ENCODE assay signal across 9 cellular contexts in the genomic region with DNA sequence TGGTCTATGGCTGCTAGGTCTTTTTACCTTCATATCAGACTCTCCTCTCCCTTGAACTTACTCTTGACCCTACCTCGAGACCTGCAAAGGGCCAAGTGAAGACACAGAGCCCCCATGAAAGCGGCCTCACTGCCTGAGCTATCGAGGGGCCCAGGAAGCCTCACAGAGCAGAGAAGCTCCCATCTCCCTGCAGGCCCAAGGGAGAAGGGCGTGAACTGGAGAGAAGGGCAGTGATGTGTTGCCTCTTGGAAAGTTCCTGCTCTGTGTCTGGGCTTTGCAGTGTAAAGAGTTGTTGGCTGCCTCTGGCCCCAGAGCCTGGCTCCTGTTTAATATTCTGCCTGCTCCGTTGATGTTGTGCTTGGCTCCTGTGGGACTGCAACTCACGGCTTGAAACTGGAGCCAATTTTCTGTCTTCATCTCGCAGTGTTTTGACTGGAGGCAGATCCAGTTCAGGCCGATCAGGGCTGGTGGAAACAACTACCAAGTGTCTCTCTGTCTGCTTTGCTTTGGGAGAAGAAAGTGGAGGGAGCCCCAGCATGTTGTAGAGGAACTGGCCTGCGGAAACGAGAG. TPM values are rescaled to one million over a fixed set of nuclear protein-coding genes. Genes with fewer than 3 reads are reported as not detected.
DNase-seq lines count a peak whose midpoint lies in the region; ATAC-seq and TF ChIP-seq lines count a peak whose summit lies in the region.
"Had no signal": no experiment of that assay in that cellular context is flagged by ENCODE, and none has a peak within 500 bp of the region (broad histone marks: within the 10 kb centered on the region; RNA-seq: fewer than 3 reads in every experiment).

No MANE protein-coding gene starts in this region.

- in situ Hi-C loops in gastrocnemius medialis (cut with MboI; ENCODE audit: low sequenced_read_pairs in 4 of 4), result no loop called here

- H3K36me3 ChIP-seq in gastrocnemius medialis, result no peaks in the 10 kb centered on the region

- H3K27ac ChIP-seq in caudate nucleus (ENCODE audit: low read depth, low read length) (peak overlapping the region; percentile 89), gastrocnemius medialis (peak overlapping the region in 2 of 4 donors; percentile 47 to 52)

- peaks cover 14 to 27% (median 21%) of the 10 kb centered on the region in 3 donors for H3K27me3 ChIP-seq in gastrocnemius medialis

- no peaks in the 10 kb centered on the region for H3K9me3 ChIP-seq in gastrocnemius medialis

- H3K4me3 ChIP-seq in gastrocnemius medialis, result no peak overlapping the region

- peaks cover 0 to 14% of the 10 kb centered on the region in 2 donors for H3K4me1 ChIP-seq in gastrocnemius medialis

- intact Hi-C loops in gastrocnemius medialis (cut with DNase I; ENCODE audit: low total_unique reads), result loop anchor here (5.0 kb wide), 1 partner anchor 55 kb away; no protein-coding TSS in a partner anchor

- ATAC-seq in gastrocnemius medialis (peak; percentile 28 to 53), GM21786 (IDR thresholded peaks at IDR 0.05; ENCODE audit: unreplicated experiment) (no peak), HG02973 (IDR thresholded peaks at IDR 0.05; ENCODE audit: unreplicated experiment) (no peak)
- ATAC-seq: activated CD8-positive, alpha-beta memory T cell treated with anti-CD3 and anti-CD28 coated beads, Interleukin-2, amount 10 ng/mL, durations not matched to agents 7 days and 5 days had no signal

- DNase-seq in GM03348 (ENCODE audit: low spot score) (peak; percentile 60), caudate nucleus (lab: John Stamatoyannopoulos, UW) (peak in 39 of 61 donors; percentile 7 to 88 (median 42)), islet precursor cell (peak; percentile 59), gastrocnemius medialis (peak in 1 of 2 donors; percentile 43), NCI-H1048 (lab: John Stamatoyannopoulos, UW) (no peak)
- DNase-seq in activated naive CD4-positive, alpha-beta T cell (lab: John Stamatoyannopoulos, UW), result no peak
- DNase-seq: activated CD8-positive, alpha-beta memory T cell treated with anti-CD3 and anti-CD28 coated beads, Interleukin-2, amount 10 ng/mL, durations not matched to agents 7 days and 5 days had no signal

- TF ChIP-seq CTCF in gastrocnemius medialis (IDR thresholded peaks at IDR 0.05 in 4 of 5, conservative IDR thresholded peaks at IDR 0.05 in 1 of 5), result no peak

- TF ChIP-seq POLR2A in gastrocnemius medialis (IDR thresholded peaks at IDR 0.05), result no peak

RNA-seq across cellular contexts. Expression of a gene that starts 4.3 kb away (rescaled TPM):
- under 1 TPM in 3 of 4 donors, not detected in 1; 0.10 to 0.41 (median 0.16) TPM for total RNA-seq in gastrocnemius medialis
- total RNA-seq: activated CD8-positive, alpha-beta memory T cell treated with anti-CD3 and anti-CD28 coated beads, Interleukin-2, amount 10 ng/mL, durations not matched to agents 7 days and 5 days had no signal

Comparison
In these comparisons a context has a peak if more than half of its experiments do, and no peak if none do; other contexts are left out.
1. DNase-seq: peak in GM03348 (single experiment), caudate nucleus (39 of 61) and islet precursor cell (single experiment); none in NCI-H1048 (single experiment) and activated naive CD4-positive, alpha-beta T cell (0 of 4).
2. ATAC-seq: peak in gastrocnemius medialis (2 of 2); none in GM21786 (single experiment) and HG02973 (single experiment).